8 cellular contexts compared by ENCODE assay signal in genomic region chr2:190343170-190343499, GRCh38. TPM values are rescaled to one million over a fixed set of nuclear protein-coding genes. Genes with fewer than 3 reads are reported as not detected.
DNase-seq lines count a peak whose midpoint lies in the region; ATAC-seq lines count a peak whose summit lies in the region.

No MANE protein-coding gene starts in this region.

- peaks cover 6% of the 10 kb centered on the region for H3K4me1 Mint-ChIP-seq in memory B cell

- H3K4me3 Mint-ChIP-seq in memory B cell, result peak overlapping the region; percentile 79

- intact Hi-C loops in right cardiac atrium (cut with DNase I) (no loop called here), left cardiac atrium (cut with DNase I) (loop anchor here in 1 of 2 donors (10.0 kb wide), 1 partner anchor 462 kb away; no protein-coding TSS in a partner anchor)

- H3K9me3 Mint-ChIP-seq in memory B cell, result no peaks in the 10 kb centered on the region

- no peaks in the 10 kb centered on the region for H3K27me3 Mint-ChIP-seq in memory B cell

- peak overlapping the region; percentile 63 for H3K27ac Mint-ChIP-seq in memory B cell

- no peaks in the 10 kb centered on the region for H3K9me3 ChIP-seq in right cardiac atrium (ENCODE audit: control insufficient read depth, low read length)

- no peak for DNase-seq in right cardiac atrium
- DNase-seq in left cardiac atrium, result no peak
- no peak for DNase-seq in memory B cell (ENCODE audit: low spot score in 2 of 2)
- no peak for DNase-seq in NCI-H345 treated with DMSO at 0.1 percent for 48 hours (lab: John Stamatoyannopoulos, UW; ENCODE audit: unreplicated experiment)
- no peak for DNase-seq in OCI-M1 (lab: John Stamatoyannopoulos, UW)

- H3K36me3 ChIP-seq in urinary bladder (ENCODE audit: insufficient read depth), result no peaks in the 10 kb centered on the region

- no peaks in the 10 kb centered on the region for H3K36me3 Mint-ChIP-seq in memory B cell

- H3K27ac ChIP-seq in right cardiac atrium (ENCODE audit: low read length) (peak overlapping the region; percentile 93), angular gyrus (ENCODE audit: low read depth, low read length) (peak overlapping the region; percentile 91), urinary bladder (ENCODE audit: low read depth) (peak overlapping the region; percentile 95)

- ATAC-seq in right cardiac atrium (no peak), left cardiac atrium (no peak), memory B cell (ENCODE audit: low read depth) (peak; percentile 28), GM18511 (IDR thresholded peaks at IDR 0.05; ENCODE audit: unreplicated experiment) (no peak)

- WGBS in right cardiac atrium, result 31% methylated on average over 4 of the region's 4 CpGs
- 40% methylated on average over 4 of the region's 4 CpGs for WGBS in urinary bladder

- H3K27me3 ChIP-seq in right cardiac atrium (ENCODE audit: control insufficient read depth, insufficient read depth), result no peaks in the 10 kb centered on the region

- H3K4me3 ChIP-seq in right cardiac atrium (ENCODE audit: low read length), result peak overlapping the region; percentile 82
- H3K4me3 ChIP-seq in urinary bladder (ENCODE audit: low read depth, low read length), result peak overlapping the region; percentile 65

- peaks cover 5% of the 10 kb centered on the region for H3K4me1 ChIP-seq in right cardiac atrium (ENCODE audit: control insufficient read depth, insufficient read depth, low read length)
- no peaks in the 10 kb centered on the region for H3K4me1 ChIP-seq in urinary bladder (ENCODE audit: insufficient read depth)

RNA-seq across cellular contexts. Expression of gene INPP1, which starts 0.3 kb away (rescaled TPM):
- total RNA-seq in right cardiac atrium (10 to 100 TPM; 40.1 to 46.3 (median 43.2) TPM), left cardiac atrium (10 to 100 TPM; 29.9 to 43.6 TPM), urinary bladder (21.5 TPM)
- polyA plus RNA-seq in right cardiac atrium (35.7 TPM), urinary bladder (22.3 TPM)

RNA-seq across cellular contexts. Expression of gene HIBCH, which starts 23.5 kb away (rescaled TPM):
- total RNA-seq in right cardiac atrium (10 to 100 TPM; 30.4 to 48.5 (median 39.4) TPM), left cardiac atrium (10 to 100 TPM; 24.7 to 28.0 TPM), urinary bladder (61.1 TPM)
- polyA plus RNA-seq in right cardiac atrium (25.2 TPM), urinary bladder (23.1 TPM)
